Comparison of ENCODE assay signal across 23 cellular contexts in the genomic region with DNA sequence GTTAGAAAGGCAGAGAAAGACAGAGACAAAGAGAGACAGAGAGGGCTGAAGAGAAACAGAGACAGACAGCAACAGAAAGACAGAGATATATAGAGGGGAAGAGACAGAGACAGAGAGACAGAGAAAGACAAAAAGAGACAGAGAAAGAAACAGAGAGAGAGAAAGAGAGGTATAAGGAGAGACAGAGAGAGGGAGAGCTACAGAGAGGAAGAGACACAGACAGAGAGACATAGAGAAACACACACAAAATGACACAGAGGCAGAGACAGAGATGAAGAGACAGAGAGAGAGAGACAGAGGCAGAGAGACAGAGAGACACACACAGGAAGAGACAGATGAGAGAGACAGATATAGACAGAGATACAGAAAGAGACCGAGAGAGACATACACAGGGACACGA.
DNase-seq lines count a peak whose midpoint lies in the region; ATAC-seq and TF ChIP-seq lines count a peak whose summit lies in the region.
"Had no signal": no experiment of that assay in that cellular context is flagged by ENCODE, and none has a peak within 500 bp of the region (broad histone marks: within the 10 kb centered on the region; RNA-seq: fewer than 3 reads in every experiment).

No MANE protein-coding gene starts in this region.

- H3K4me3 Mint-ChIP-seq in activated naive CD4-positive, alpha-beta T cell treated with anti-CD3 and anti-CD28 coated beads, Interleukin-2, amount 50 U/mL, for 24 hours: no peak overlapping the region
- H3K4me3 Mint-ChIP-seq in central memory CD8-positive, alpha-beta T cell: no peak overlapping the region
- peak overlapping the region; percentile 39 for H3K4me3 Mint-ChIP-seq in stimulated activated memory B cell treated with anti-CD40 and anti-IgM and Interleukin-4, amounts not matched to agents 10 μg/mL and 1 μg/mL and 100 μg/mL, for 72 hours
- H3K4me3 Mint-ChIP-seq in T-cell: no peak overlapping the region
- H3K4me3 Mint-ChIP-seq: activated naive CD8-positive, alpha-beta T cell treated with anti-CD3 and anti-CD28 coated beads, Interleukin-2, amount 10 ng/mL, durations not matched to agents 7 days and 5 days had no signal

- no peak overlapping the region; the same call in 1 of the 2 replicates for H3K9ac ChIP-seq in MM.1S (ENCODE audit: low read length)

- no peak for ATAC-seq in central memory CD8-positive, alpha-beta T cell (replicated peaks; ENCODE audit: extremely low read depth, poor library complexity, severe bottlenecking)
- no peak for ATAC-seq in stimulated activated memory B cell treated with anti-CD40 and anti-IgM and Interleukin-4, amounts not matched to agents 10 μg/mL and 1 μg/mL and 100 μg/mL, for 72 hours
- ATAC-seq in T-cell (replicated peaks in 1 of 4) (no peak), HG03097 (IDR thresholded peaks at IDR 0.05; ENCODE audit: low FRiP score, unreplicated experiment) (no peak)
- ATAC-seq: lower lobe of right lung, psoas muscle, Right ventricle myocardium inferior, upper lobe of right lung had no signal

- H3K4me1 ChIP-seq in MM.1S (ENCODE audit: low read length): peaks cover 24% of the 10 kb centered on the region
- H3K4me1 ChIP-seq: lower lobe of right lung, psoas muscle, upper lobe of right lung had no signal

- no peaks in the 10 kb centered on the region for H4K20me1 ChIP-seq in MM.1S (ENCODE audit: insufficient read depth, low read length)

- TF ChIP-seq CTCF in MM.1S (IDR thresholded peaks at IDR 0.05; ENCODE audit: low read length): no peak

- H3K9me3 Mint-ChIP-seq in activated naive CD4-positive, alpha-beta T cell treated with anti-CD3 and anti-CD28 coated beads, Interleukin-2, amount 50 U/mL, for 24 hours: no peaks in the 10 kb centered on the region
- H3K9me3 Mint-ChIP-seq in central memory CD8-positive, alpha-beta T cell: no peaks in the 10 kb centered on the region
- H3K9me3 Mint-ChIP-seq in stimulated activated memory B cell treated with anti-CD40 and anti-IgM and Interleukin-4, amounts not matched to agents 10 μg/mL and 1 μg/mL and 100 μg/mL, for 72 hours: peaks cover 12% of the 10 kb centered on the region
- H3K9me3 Mint-ChIP-seq in T-cell: no peaks in the 10 kb centered on the region

- H3K4me1 Mint-ChIP-seq in activated naive CD4-positive, alpha-beta T cell treated with anti-CD3 and anti-CD28 coated beads, Interleukin-2, amount 50 U/mL, for 24 hours: no peaks in the 10 kb centered on the region
- no peaks in the 10 kb centered on the region for H3K4me1 Mint-ChIP-seq in central memory CD8-positive, alpha-beta T cell
- H3K4me1 Mint-ChIP-seq in stimulated activated memory B cell treated with anti-CD40 and anti-IgM and Interleukin-4, amounts not matched to agents 10 μg/mL and 1 μg/mL and 100 μg/mL, for 72 hours: peaks cover 57% of the 10 kb centered on the region
- peaks cover 0 to 18% (median 0%) of the 10 kb centered on the region in 3 donors for H3K4me1 Mint-ChIP-seq in T-cell
- H3K4me1 Mint-ChIP-seq: activated naive CD8-positive, alpha-beta T cell treated with anti-CD3 and anti-CD28 coated beads, Interleukin-2, amount 10 ng/mL, durations not matched to agents 7 days and 5 days had no signal

- no peaks in the 10 kb centered on the region for H3K27me3 Mint-ChIP-seq in activated naive CD4-positive, alpha-beta T cell treated with anti-CD3 and anti-CD28 coated beads, Interleukin-2, amount 50 U/mL, for 24 hours
- peaks cover 10% of the 10 kb centered on the region for H3K27me3 Mint-ChIP-seq in central memory CD8-positive, alpha-beta T cell
- H3K27me3 Mint-ChIP-seq in stimulated activated memory B cell treated with anti-CD40 and anti-IgM and Interleukin-4, amounts not matched to agents 10 μg/mL and 1 μg/mL and 100 μg/mL, for 72 hours: no peaks in the 10 kb centered on the region
- H3K27me3 Mint-ChIP-seq in T-cell: peaks cover 3 to 12% of the 10 kb centered on the region in 2 donors

- POLR2A ChIA-PET in T-cell (lab: Charles Lee): no interaction called here

- peak overlapping the region; percentile 30 for H3K27ac Mint-ChIP-seq in activated naive CD4-positive, alpha-beta T cell treated with anti-CD3 and anti-CD28 coated beads, Interleukin-2, amount 50 U/mL, for 24 hours
- peak overlapping the region; percentile 1 for H3K27ac Mint-ChIP-seq in central memory CD8-positive, alpha-beta T cell (ENCODE audit: low read depth)
- peak overlapping the region; percentile 99 for H3K27ac Mint-ChIP-seq in stimulated activated memory B cell treated with anti-CD40 and anti-IgM and Interleukin-4, amounts not matched to agents 10 μg/mL and 1 μg/mL and 100 μg/mL, for 72 hours
- H3K27ac Mint-ChIP-seq in T-cell: peak overlapping the region in 1 of 2 donors; percentile 72
- H3K27ac Mint-ChIP-seq: activated naive CD8-positive, alpha-beta T cell treated with anti-CD3 and anti-CD28 coated beads, Interleukin-2, amount 10 ng/mL, durations not matched to agents 7 days and 5 days had no signal

- no peak overlapping the region for H2AFZ ChIP-seq in MM.1S (ENCODE audit: low read length)

- peak overlapping the region; percentile 65; the same call in 1 of the 2 replicates for H3K27ac ChIP-seq in MM.1S (ENCODE audit: low read length)
- H3K27ac ChIP-seq: lower lobe of right lung, psoas muscle, upper lobe of right lung had no signal

- no peak overlapping the region for H3K4me3 ChIP-seq in MM.1S (ENCODE audit: low read length)
- H3K4me3 ChIP-seq: lower lobe of right lung, psoas muscle, upper lobe of right lung had no signal

- no peak overlapping the region for H3K4me2 ChIP-seq in MM.1S (ENCODE audit: low read depth, low read length)

- no peaks in the 10 kb centered on the region for H3K36me3 Mint-ChIP-seq in activated naive CD4-positive, alpha-beta T cell treated with anti-CD3 and anti-CD28 coated beads, Interleukin-2, amount 50 U/mL, for 24 hours
- H3K36me3 Mint-ChIP-seq in central memory CD8-positive, alpha-beta T cell (ENCODE audit: insufficient read depth): peaks cover 2% of the 10 kb centered on the region
- peaks cover 19% of the 10 kb centered on the region for H3K36me3 Mint-ChIP-seq in stimulated activated memory B cell treated with anti-CD40 and anti-IgM and Interleukin-4, amounts not matched to agents 10 μg/mL and 1 μg/mL and 100 μg/mL, for 72 hours
- H3K36me3 Mint-ChIP-seq in T-cell: no peaks in the 10 kb centered on the region
- H3K36me3 Mint-ChIP-seq: activated naive CD8-positive, alpha-beta T cell treated with anti-CD3 and anti-CD28 coated beads, Interleukin-2, amount 10 ng/mL, durations not matched to agents 7 days and 5 days had no signal

- H3K36me3 ChIP-seq in MM.1S (replicated peaks; ENCODE audit: insufficient read depth, low read length): no peaks in the 10 kb centered on the region
- H3K36me3 ChIP-seq: lower lobe of right lung, upper lobe of right lung had no signal

- H3K9me2 ChIP-seq in MM.1S (replicated peaks; ENCODE audit: insufficient read depth, low read length): no peaks in the 10 kb centered on the region

- intact Hi-C loops in posterior vena cava (cut with DNase I): no loop called here

- H3K9me3 ChIP-seq in MM.1S (replicated peaks; ENCODE audit: insufficient read depth, low read length): no peaks in the 10 kb centered on the region
- H3K9me3 ChIP-seq: lower lobe of right lung, psoas muscle, upper lobe of right lung had no signal

- H3K27me3 ChIP-seq in MM.1S (replicated peaks; ENCODE audit: insufficient read depth, low read length): no peaks in the 10 kb centered on the region
- H3K27me3 ChIP-seq: upper lobe of right lung had no signal

- H3F3A ChIP-seq in MM.1S (ENCODE audit: insufficient read depth, low read length): no peaks in the 10 kb centered on the region

- DNase-seq in activated naive CD4-positive, alpha-beta T cell treated with Interleukin-2 at 50 U/mL for 16 hours: no peak
- DNase-seq in MM.1S (no peak), T-cell (no peak), posterior vena cava (ENCODE audit: low spot score) (no peak)
- DNase-seq in central memory CD8-positive, alpha-beta T cell (ENCODE audit: low spot score in 2 of 2): no peak
- DNase-seq: activated naive CD8-positive, alpha-beta T cell treated with anti-CD3 and anti-CD28 coated beads, Interleukin-2, amount 10 ng/mL, durations not matched to agents 7 days and 5 days; activated T-cell treated with anti-CD3 and anti-CD28 coated beads, Interleukin-2, amount 50 U/mL, for 48 hours; central memory CD4-positive, alpha-beta T cell; DMS53; GF-D8; H7; kidney glomerular epithelial cell; lower lobe of right lung; NCI-H2081 treated with DMSO at 0.1 percent for 48 hours; NCI-H446; psoas muscle; stimulated activated CD8-positive, alpha-beta memory T cell treated with anti-CD3 and anti-CD28 coated beads, Interleukin-4, amount 100 ng/mL, for 48 hours; substantia nigra; upper lobe of right lung had no signal

- CTCF ChIA-PET in T-cell (lab: Charles Lee): no interaction called here

- H3K79me2 ChIP-seq in MM.1S (ENCODE audit: low read length): peaks cover 22% of the 10 kb centered on the region
